ENCODE assay signal across 8 cellular contexts in genomic region chr2:24792874-24793751, GRCh38. TPM values are rescaled to one million over a fixed set of nuclear protein-coding genes. Genes with fewer than 3 reads are reported as not detected.
DNase-seq lines count a peak whose midpoint lies in the region; ATAC-seq and TF ChIP-seq lines count a peak whose summit lies in the region.

Gene CENPO (plus strand): TSS chr2:24793425. CDS start chr2:24793920, 495 bp downstream.
Gene PTRHD1 (minus strand): TSS chr2:24793391. CDS start chr2:24793377, 14 bp downstream.

- H3K36me3 Mint-ChIP-seq in CD14-positive monocyte: peaks cover 32 to 42% of the 10 kb centered on the region in 2 donors
- H3K36me3 Mint-ChIP-seq in activated CD4-positive, alpha-beta T cell treated with anti-CD3 and anti-CD28 coated beads, Interleukin-2, amount 10 ng/mL, durations not matched to agents 7 days and 5 days (ENCODE audit: low read depth): peaks cover 50% of the 10 kb centered on the region

- no peaks in the 10 kb centered on the region for H3K27me3 Mint-ChIP-seq in CD14-positive monocyte (ENCODE audit: low read depth in 3 of 3)
- no peaks in the 10 kb centered on the region for H3K27me3 Mint-ChIP-seq in activated CD4-positive, alpha-beta T cell treated with anti-CD3 and anti-CD28 coated beads, Interleukin-2, amount 10 ng/mL, durations not matched to agents 7 days and 5 days

- intact Hi-C loops in CD14-positive monocyte (cut with micrococcal nuclease): loop anchor here (5.0 to 10.0 kb wide), 4 partner anchors 179 to 1972 kb away; partner anchors contain the start of genes ATAD2B (in 1 of the 2), DNAJC27 (in 1 of the 2), EFR3B (in 1 of the 2) and SLC35F6 (in 1 of the 2)

- peaks cover 0 to 1% (median 0%) of the 10 kb centered on the region in 7 donors for H3K9me3 Mint-ChIP-seq in CD14-positive monocyte
- H3K9me3 Mint-ChIP-seq in activated CD4-positive, alpha-beta T cell treated with anti-CD3 and anti-CD28 coated beads, Interleukin-2, amount 10 ng/mL, durations not matched to agents 7 days and 5 days: peaks cover 3% of the 10 kb centered on the region

- peak; percentile 94 for ATAC-seq in GM19351 (IDR thresholded peaks at IDR 0.05; ENCODE audit: unreplicated experiment)
- ATAC-seq in HG03521 (IDR thresholded peaks at IDR 0.05; ENCODE audit: unreplicated experiment): peak; percentile 89

- peaks cover 21% of the 10 kb centered on the region for H3K4me1 Mint-ChIP-seq in CD14-positive monocyte
- peaks cover 45% of the 10 kb centered on the region for H3K4me1 Mint-ChIP-seq in activated CD4-positive, alpha-beta T cell treated with anti-CD3 and anti-CD28 coated beads, Interleukin-2, amount 10 ng/mL, durations not matched to agents 7 days and 5 days

- H3K4me3 Mint-ChIP-seq in CD14-positive monocyte: peak within 1 kb of the TSS; percentile 88 to 94
- peak within 1 kb of the TSS; percentile 87 for H3K4me3 Mint-ChIP-seq in activated CD4-positive, alpha-beta T cell treated with anti-CD3 and anti-CD28 coated beads, Interleukin-2, amount 10 ng/mL, durations not matched to agents 7 days and 5 days

- POLR2A ChIA-PET in activated CD4-positive, alpha-beta T cell treated with anti-CD3 and anti-CD28 coated beads, Interleukin-2, amount 10 ng/mL, durations not matched to agents 7 days and 5 days (lab: Charles Lee): interaction anchor here (0.6 kb wide), 1 partner anchor 18 kb away, joined by 3 read pairs; no protein-coding TSS in a partner anchor

- H3K27ac Mint-ChIP-seq in CD14-positive monocyte: peak within 1 kb of the TSS; percentile 97 to 100 (median 99)
- peak within 1 kb of the TSS; percentile 100 for H3K27ac Mint-ChIP-seq in activated CD4-positive, alpha-beta T cell treated with anti-CD3 and anti-CD28 coated beads, Interleukin-2, amount 10 ng/mL, durations not matched to agents 7 days and 5 days

- DNase-seq in CD14-positive monocyte (ENCODE audit: low spot score): peak; percentile 96
- DNase-seq in NCI-H69 (lab: John Stamatoyannopoulos, UW): peak; percentile 95
- peak; percentile 97 for DNase-seq in activated CD4-positive, alpha-beta T cell treated with anti-CD3 and anti-CD28 coated beads, Interleukin-2, amount 10 ng/mL, durations not matched to agents 7 days and 5 days
- peak; percentile 71 for DNase-seq in cortex of kidney (lab: John Stamatoyannopoulos, UW)
- DNase-seq in left kidney (ENCODE audit: low read depth, low spot score): peak; percentile 99
- DNase-seq in stimulated activated CD4-positive, alpha-beta T cell treated with anti-CD3 and anti-CD28 coated beads, Interleukin-2, amount 100 ng/mL, for 24 hours: peak; percentile 94 to 96

- CTCF ChIA-PET in activated CD4-positive, alpha-beta T cell treated with anti-CD3 and anti-CD28 coated beads, Interleukin-2, amount 10 ng/mL, durations not matched to agents 7 days and 5 days (lab: Charles Lee): interaction anchor here (0.6 to 2.0 kb wide), 8 partner anchors 10 to 384 kb away, joined by 3 to 15 read pairs (median 4); no protein-coding TSS in a partner anchor

- TF ChIP-seq CTCF in CD14-positive monocyte (IDR thresholded peaks at IDR 0.05): peak; percentile 52

RNA-seq across cellular contexts. Expression of gene CENPO, which starts in this region (rescaled TPM):
- polyA plus RNA-seq in CD14-positive monocyte: 1 to 10 TPM; 1.6 to 2.3 TPM
- total RNA-seq in activated CD4-positive, alpha-beta T cell treated with anti-CD3 and anti-CD28 coated beads, Interleukin-2, amount 10 ng/mL, durations not matched to agents 7 days and 5 days: 10 to 100 TPM; 52.0 to 56.4 TPM

RNA-seq across cellular contexts. Expression of gene PTRHD1, which starts in this region (rescaled TPM):
- 10 to 100 TPM; 78.6 to 86.2 TPM for polyA plus RNA-seq in CD14-positive monocyte
- total RNA-seq in activated CD4-positive, alpha-beta T cell treated with anti-CD3 and anti-CD28 coated beads, Interleukin-2, amount 10 ng/mL, durations not matched to agents 7 days and 5 days: 10 to 100 TPM; 31.8 to 33.1 TPM

Comparison
In these comparisons a context has a peak if more than half of its experiments do, and no peak if none do; other contexts are left out.
1. Peak in every context shown above with its lines: DNase-seq and ATAC-seq.